ENCODE assay signal across 18 cellular contexts in genomic region chr5:39178856-39179255, GRCh38. TPM values are rescaled to one million over a fixed set of nuclear protein-coding genes. Genes with fewer than 3 reads are reported as not detected.
DNase-seq lines count a peak whose midpoint lies in the region; ATAC-seq, FAIRE-seq and TF ChIP-seq lines count a peak whose summit lies in the region.
"Had no signal": no experiment of that assay in that cellular context is flagged by ENCODE, and none has a peak within 500 bp of the region (broad histone marks: within the 10 kb centered on the region; RNA-seq: fewer than 3 reads in every experiment).

No MANE protein-coding gene starts in this region.

- H3K9me3 ChIP-seq in Peyer's patch (no peaks in the 10 kb centered on the region), spleen (no peaks in the 10 kb centered on the region), stomach (no peaks in the 10 kb centered on the region)
- H3K9me3 ChIP-seq: body of pancreas, vagina had no signal

- H3K4me3 ChIP-seq in Peyer's patch (no peak overlapping the region), spleen (peak overlapping the region in 1 of 8 donors; percentile 34), stomach (no peak overlapping the region)
- H3K4me3 ChIP-seq: body of pancreas, skin epidermis, vagina had no signal

- H3K9me3 Mint-ChIP-seq in activated naive CD8-positive, alpha-beta T cell treated with anti-CD3 and anti-CD28 coated beads, Interleukin-2, amount 10 ng/mL, durations not matched to agents 7 days and 5 days, result no peaks in the 10 kb centered on the region

- peaks cover 81% of the 10 kb centered on the region for H3K4me1 Mint-ChIP-seq in activated naive CD8-positive, alpha-beta T cell treated with anti-CD3 and anti-CD28 coated beads, Interleukin-2, amount 10 ng/mL, durations not matched to agents 7 days and 5 days

- H3K27me3 ChIP-seq in Peyer's patch, result no peaks in the 10 kb centered on the region
- no peaks in the 10 kb centered on the region for H3K27me3 ChIP-seq in spleen (replicated peaks in 1 of 7)
- H3K27me3 ChIP-seq in stomach, result no peaks in the 10 kb centered on the region
- H3K27me3 ChIP-seq: body of pancreas, vagina had no signal

- H3K4me1 ChIP-seq in Peyer's patch, result no peaks in the 10 kb centered on the region
- peaks cover 16 to 100% (median 74%) of the 10 kb centered on the region in 6 donors for H3K4me1 ChIP-seq in spleen
- H3K4me1 ChIP-seq in stomach, result peaks cover 0 to 23% (median 0%) of the 10 kb centered on the region in 4 donors
- H3K4me1 ChIP-seq: body of pancreas, vagina had no signal

- peak; percentile 40 for DNase-seq in activated T-cell treated with anti-CD3 and anti-CD28 coated beads, Interleukin-2, amount 50 U/mL, for 1 hour
- no peak for DNase-seq in activated T-cell treated with anti-CD3 and anti-CD28 coated beads, Interleukin-2, amount 50 U/mL, for 48 hours
- DNase-seq in Peyer's patch (no peak), spleen (no peak), stomach (no peak), AG08396 (ENCODE audit: low spot score) (no peak), GM19239 (ENCODE audit: insufficient read length, low spot score) (no peak)
- DNase-seq in activated naive CD8-positive, alpha-beta T cell treated with anti-CD3 and anti-CD28 coated beads, Interleukin-2, amount 10 ng/mL, durations not matched to agents 7 days and 5 days, result no peak
- DNase-seq: activated effector memory CD4-positive, alpha-beta T cell treated with anti-CD3 and anti-CD28 coated beads, Interleukin-2, amount 50 U/mL, for 16 hours; body of pancreas; COR-L47; cortex of kidney; NCI-H1436; SHP77; T1000 had no signal

- TF ChIP-seq EP300 in stomach (IDR thresholded peaks at IDR 0.05), result no peak

- no peak for TF ChIP-seq POLR2A in Peyer's patch (IDR thresholded peaks at IDR 0.05)
- no peak for TF ChIP-seq POLR2A in spleen (IDR thresholded peaks at IDR 0.05)
- TF ChIP-seq POLR2A in stomach (IDR thresholded peaks at IDR 0.05), result no peak

- H3K27ac ChIP-seq in Peyer's patch, result peak overlapping the region; percentile 4 to 68 (median 24)
- H3K27ac ChIP-seq in spleen, result peak overlapping the region; percentile 17 to 84 (median 78)
- peak overlapping the region in 1 of 5 donors; percentile 5 for H3K27ac ChIP-seq in stomach
- H3K27ac ChIP-seq: body of pancreas, KMS-11, vagina had no signal

- ATAC-seq in activated naive CD8-positive, alpha-beta T cell treated with anti-CD3 and anti-CD28 coated beads, Interleukin-2, amount 10 ng/mL, durations not matched to agents 7 days and 5 days (ENCODE audit: low read depth), result peak; percentile 12
- ATAC-seq: body of pancreas had no signal

- POLR2A ChIA-PET in activated naive CD8-positive, alpha-beta T cell treated with anti-CD3 and anti-CD28 coated beads, Interleukin-2, amount 10 ng/mL, durations not matched to agents 7 days and 5 days (lab: Charles Lee), result interaction anchor here (0.9 to 11.5 kb wide), 8 partner anchors 8 to 39 kb away, joined by 3 to 204 read pairs (median 4); no protein-coding TSS in a partner anchor

- FAIRE-seq in GM19239 (lab: Jason Lieb, UNC), result no peak

- TF ChIP-seq CTCF in Peyer's patch (IDR thresholded peaks at IDR 0.05), result no peak
- TF ChIP-seq CTCF in spleen (IDR thresholded peaks at IDR 0.05 in 8 of 11, conservative IDR thresholded peaks at IDR 0.05 in 3 of 11), result no peak
- TF ChIP-seq CTCF in stomach (IDR thresholded peaks at IDR 0.05), result no peak

- no peaks in the 10 kb centered on the region for H3K27me3 Mint-ChIP-seq in activated naive CD8-positive, alpha-beta T cell treated with anti-CD3 and anti-CD28 coated beads, Interleukin-2, amount 10 ng/mL, durations not matched to agents 7 days and 5 days

- peak overlapping the region; percentile 75 for H3K4me3 Mint-ChIP-seq in activated naive CD8-positive, alpha-beta T cell treated with anti-CD3 and anti-CD28 coated beads, Interleukin-2, amount 10 ng/mL, durations not matched to agents 7 days and 5 days

- H3K36me3 ChIP-seq in Peyer's patch (no peaks in the 10 kb centered on the region), spleen (peaks cover 0 to 6% (median 0%) of the 10 kb centered on the region in 6 donors), stomach (no peaks in the 10 kb centered on the region)
- H3K36me3 ChIP-seq: vagina had no signal

- 61 to 78% (median 75%) methylated on average over 8 of the region's 8 CpGs for WGBS in spleen, 5 donors
- WGBS in stomach, 5 donors, result 68 to 76% (median 71%) methylated on average over 8 of the region's 8 CpGs

- H3K27ac Mint-ChIP-seq in activated naive CD8-positive, alpha-beta T cell treated with anti-CD3 and anti-CD28 coated beads, Interleukin-2, amount 10 ng/mL, durations not matched to agents 7 days and 5 days, result peak overlapping the region; percentile 89

- peaks cover 32% of the 10 kb centered on the region for H3K36me3 Mint-ChIP-seq in activated naive CD8-positive, alpha-beta T cell treated with anti-CD3 and anti-CD28 coated beads, Interleukin-2, amount 10 ng/mL, durations not matched to agents 7 days and 5 days

- intact Hi-C loops in spleen (cut with DNase I; ENCODE audit: low total_unique reads) (no loop called here), stomach (cut with DNase I; ENCODE audit: low total_unique reads) (no loop called here)

RNA-seq across cellular contexts. Expression of gene FYB1, which starts 40.5 kb away (rescaled TPM):
- total RNA-seq in Peyer's patch, result 100 to 1,000 TPM in 1 of 4 donors, 10 to 100 TPM in 3; 12.1 to 184 (median 17.6) TPM
- 100 to 1,000 TPM; 355 to 358 TPM for total RNA-seq in activated naive CD8-positive, alpha-beta T cell treated with anti-CD3 and anti-CD28 coated beads, Interleukin-2, amount 10 ng/mL, durations not matched to agents 7 days and 5 days
- 100 to 1,000 TPM; 178 to 287 (median 228) TPM for total RNA-seq in spleen
- polyA plus RNA-seq in spleen, result 10 to 100 TPM; 21.0 to 26.3 (median 23.3) TPM
- total RNA-seq in stomach, result 10 to 100 TPM in 2 of 5 donors, 1 to 10 TPM in 3; 3.5 to 22.9 (median 9.2) TPM
- polyA plus RNA-seq in stomach, result 1 to 10 TPM; 2.0 to 4.7 (median 2.4) TPM
